ENCODE assay signal across 28 cellular contexts in the genomic region with DNA sequence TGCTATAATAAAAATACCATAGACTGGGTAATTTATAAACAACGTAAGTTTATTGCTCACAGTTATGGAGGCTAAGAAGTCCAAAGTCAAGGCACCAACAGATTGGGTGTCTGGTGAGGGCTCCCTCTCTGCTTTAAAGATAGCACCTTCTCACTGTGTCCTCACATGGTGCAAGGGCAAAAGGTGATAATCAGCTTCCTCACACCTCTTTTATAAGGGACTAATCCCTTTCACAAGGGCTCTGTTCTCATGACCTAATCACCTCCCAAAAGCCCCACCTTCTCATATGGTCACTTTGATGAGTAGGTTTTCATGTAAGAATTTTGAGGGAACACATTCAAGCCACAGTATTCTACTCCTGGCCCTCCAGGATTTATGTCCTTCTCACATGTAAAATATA.
"Had no signal": no experiment of that assay in that cellular context is flagged by ENCODE, and none has a peak within 500 bp of the region (broad histone marks: within the 10 kb centered on the region; RNA-seq: fewer than 3 reads in every experiment).

No MANE protein-coding gene starts in this region.

- H3K4me3 Mint-ChIP-seq: dendritic cell treated with granulocyte-macrophage colony-stimulating factor and Interleukin-4, amounts not matched to agents 40 ng/mL and 50 ng/mL, for 4 days; effector memory CD8-positive, alpha-beta T cell had no signal

- H3K27ac ChIP-seq: colonic mucosa, coronary artery, dorsolateral prefrontal cortex, epithelial cell of prostate, esophagus muscularis mucosa, esophagus squamous epithelium, foreskin keratinocyte, gastrocnemius medialis, gastroesophageal sphincter, heart left ventricle, heart right ventricle had no signal

- H3K27ac Mint-ChIP-seq: dendritic cell treated with granulocyte-macrophage colony-stimulating factor and Interleukin-4, amounts not matched to agents 40 ng/mL and 50 ng/mL, for 4 days; effector memory CD8-positive, alpha-beta T cell had no signal

- FAIRE-seq: colon, endometrium, endothelial cell of umbilical vein, frontal cortex had no signal

- H3K27me3 Mint-ChIP-seq: dendritic cell treated with granulocyte-macrophage colony-stimulating factor and Interleukin-4, amounts not matched to agents 40 ng/mL and 50 ng/mL, for 4 days; effector memory CD8-positive, alpha-beta T cell had no signal

- H3K4me3 ChIP-seq: colonic mucosa, coronary artery, dorsolateral prefrontal cortex, esophagus muscularis mucosa, esophagus squamous epithelium, gastrocnemius medialis, gastroesophageal sphincter, heart left ventricle, heart right ventricle had no signal

- H3K9me3 ChIP-seq: colonic mucosa, esophagus muscularis mucosa, esophagus squamous epithelium, gastrocnemius medialis, gastroesophageal sphincter, heart left ventricle had no signal

- ATAC-seq: effector memory CD8-positive, alpha-beta T cell; esophagus mucosa; foreskin keratinocyte; gastrocnemius medialis; gastroesophageal sphincter; heart left ventricle; heart right ventricle had no signal

- H3K27me3 ChIP-seq: colonic mucosa, dorsolateral prefrontal cortex, esophagus muscularis mucosa, esophagus squamous epithelium, foreskin keratinocyte, gastrocnemius medialis, gastroesophageal sphincter, heart left ventricle, heart right ventricle had no signal

- H3K4me1 ChIP-seq: colonic mucosa, esophagus muscularis mucosa, gastrocnemius medialis, gastroesophageal sphincter, heart left ventricle, heart right ventricle had no signal

- DNase-seq: colonic mucosa; cortex of kidney; dermis blood vessel endothelial cell; dorsolateral prefrontal cortex; effector CD4-positive, alpha-beta T cell; effector CD8-positive, alpha-beta T cell; effector memory CD4-positive, alpha-beta T cell; effector memory CD8-positive, alpha-beta T cell; erythroblast; esophagus squamous epithelium; foreskin fibroblast; foreskin keratinocyte; foreskin melanocyte; gastrocnemius medialis; glutamatergic neuron; head of caudate nucleus; heart left ventricle; heart right ventricle had no signal

- H3K36me3 ChIP-seq: colonic mucosa, esophagus muscularis mucosa, esophagus squamous epithelium, gastrocnemius medialis, gastroesophageal sphincter, heart left ventricle, heart right ventricle had no signal
